Comparison of ENCODE assay signal across 20 cellular contexts in genomic region chr20:53628076-53628475, GRCh38.
"Had no signal": no experiment of that assay in that cellular context is flagged by ENCODE, and none has a peak within 500 bp of the region (broad histone marks: within the 10 kb centered on the region; RNA-seq: fewer than 3 reads in every experiment).

No MANE protein-coding gene starts in this region.

- H3K4me3 Mint-ChIP-seq: activated CD4-positive, alpha-beta T cell treated with anti-CD3 and anti-CD28 coated beads for 36 hours; brain; nephron progenitor cell; T-helper 17 cell had no signal

- FAIRE-seq: endothelial cell of umbilical vein, urothelium cell line had no signal

- H3K9me3 ChIP-seq: colonic mucosa, right lobe of liver, spleen, tibial artery had no signal

- H3K27ac Mint-ChIP-seq: activated CD4-positive, alpha-beta T cell treated with anti-CD3 and anti-CD28 coated beads for 36 hours; activated T-helper 2 cell treated with anti-CD3 and anti-CD28 coated beads, Interferon-gamma antibody, Interleukin-2, Interleukin-4, amounts not matched to agents 10 μg/mL and 5 μg/mL and 100 μg/mL, durations not matched to agents 14 hours and 24 hours and 36 hours; nephron progenitor cell; T-helper 17 cell had no signal

- H3K36me3 Mint-ChIP-seq: brain had no signal

- H3K27me3 ChIP-seq: colonic mucosa, right lobe of liver, spleen, tibial artery had no signal

- H3K27ac ChIP-seq: colonic mucosa, right lobe of liver, tibial artery had no signal

- H3K4me3 ChIP-seq: colonic mucosa, right lobe of liver, spleen, tibial artery had no signal

- H3K27me3 Mint-ChIP-seq: activated CD4-positive, alpha-beta T cell treated with anti-CD3 and anti-CD28 coated beads for 36 hours; brain; T-helper 17 cell had no signal

- H3K36me3 ChIP-seq: colonic mucosa, right lobe of liver, spleen, tibial artery had no signal

- DNase-seq: activated CD4-positive, alpha-beta T cell treated with anti-CD3 and anti-CD28 coated beads for 36 hours; activated CD8-positive, alpha-beta memory T cell treated with anti-CD3 and anti-CD28 coated beads for 24 hours; activated naive CD4-positive, alpha-beta T cell treated with anti-CD3 and anti-CD28 coated beads, Interleukin-2, amount 50 U/mL, for 16 hours; activated T-cell treated with anti-CD3 and anti-CD28 coated beads for 4 hours; central memory CD4-positive, alpha-beta T cell; colonic mucosa; effector CD4-positive, alpha-beta T cell; foreskin fibroblast; kidney glomerular epithelial cell; left ventricle myocardium superior; mesenchymal stem cell; nephron progenitor cell; spleen; T-helper 17 cell had no signal

- H3K9me3 Mint-ChIP-seq: activated T-helper 2 cell treated with anti-CD3 and anti-CD28 coated beads, Interferon-gamma antibody, Interleukin-2, Interleukin-4, amounts not matched to agents 10 μg/mL and 5 μg/mL and 100 μg/mL, durations not matched to agents 14 hours and 24 hours and 36 hours; brain; nephron progenitor cell had no signal

- ATAC-seq: activated CD4-positive, alpha-beta T cell treated with anti-CD3 and anti-CD28 coated beads for 36 hours; left ventricle myocardium superior; right lobe of liver; T-helper 17 cell had no signal
